8 cellular contexts compared by ENCODE assay signal in the genomic region with DNA sequence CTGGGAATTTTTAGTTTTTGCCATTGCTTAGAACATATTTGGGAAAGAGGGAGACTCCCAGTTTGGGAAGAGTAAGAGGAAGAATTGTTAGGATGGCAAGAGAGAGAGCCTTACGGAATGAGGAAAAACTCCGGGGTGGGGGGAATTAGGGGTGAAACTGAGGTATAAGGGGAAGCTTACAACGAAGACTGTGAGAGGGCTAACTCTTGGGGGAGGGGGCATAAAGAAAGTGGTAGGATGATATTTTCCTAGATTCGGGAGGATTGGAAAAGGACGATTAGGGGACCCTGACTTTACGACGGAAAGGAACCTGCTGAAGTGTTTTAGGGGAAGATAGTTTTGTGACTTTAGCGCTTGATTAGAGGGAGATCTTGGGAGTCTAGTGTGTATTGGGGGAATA. TPM values are rescaled to one million over a fixed set of nuclear protein-coding genes. Genes with fewer than 3 reads are reported as not detected.
DNase-seq lines count a peak whose midpoint lies in the region; ATAC-seq and TF ChIP-seq lines count a peak whose summit lies in the region.

No MANE protein-coding gene starts in this region.

- H3K27ac ChIP-seq in angular gyrus (ENCODE audit: low read depth, low read length) (peak overlapping the region; percentile 76), liver (ENCODE audit: low read depth in 1 of 2, low read length in 2 of 2) (peak overlapping the region; percentile 68 to 82), tibial nerve (peak overlapping the region; percentile 73 to 96 (median 94))

- H3K9me3 Mint-ChIP-seq in activated naive CD4-positive, alpha-beta T cell treated with anti-CD3 and anti-CD28 coated beads for 36 hours, result no peaks in the 10 kb centered on the region

- in situ Hi-C loops in GM13977 (cut with MboI; ENCODE audit: low pct_unique_long_range_greater_than_20kb, low sequenced_read_pairs, unreplicated experiment), result no loop called here

- peaks cover 0 to 7% (median 4%) of the 10 kb centered on the region in 4 donors for H3K4me1 ChIP-seq in liver (ENCODE audit: control insufficient read depth in 4 of 4, insufficient read depth in 4 of 4, low read length in 3 of 4)
- peaks cover 0 to 17% (median 0%) of the 10 kb centered on the region in 4 donors for H3K4me1 ChIP-seq in tibial nerve

- intact Hi-C loops in activated naive CD4-positive, alpha-beta T cell treated with anti-CD3 and anti-CD28 coated beads for 36 hours (cut with micrococcal nuclease), result no loop called here

- no peak for ATAC-seq in HG02759 (IDR thresholded peaks at IDR 0.05; ENCODE audit: unreplicated experiment)

- no peaks in the 10 kb centered on the region for H3K27me3 Mint-ChIP-seq in activated naive CD4-positive, alpha-beta T cell treated with anti-CD3 and anti-CD28 coated beads for 36 hours (ENCODE audit: low read depth)

- no peak for TF ChIP-seq POLR2A in tibial nerve (IDR thresholded peaks at IDR 0.05)

- TF ChIP-seq CTCF in liver (IDR thresholded peaks at IDR 0.05; ENCODE audit: low read depth, low read length, missing input control) (no peak), tibial nerve (IDR thresholded peaks at IDR 0.05) (no peak), GM13977 (IDR thresholded peaks at IDR 0.05; ENCODE audit: extremely low read depth, insufficient read depth, missing control alignments) (no peak)

- H3K36me3 Mint-ChIP-seq in activated naive CD4-positive, alpha-beta T cell treated with anti-CD3 and anti-CD28 coated beads for 36 hours (ENCODE audit: low read depth), result peaks cover 2% of the 10 kb centered on the region

- no peak for DNase-seq in activated naive CD4-positive, alpha-beta T cell treated with anti-CD3 and anti-CD28 coated beads for 36 hours
- no peak for DNase-seq in activated naive CD4-positive, alpha-beta T cell treated with Interleukin-2 at 50 U/mL for 16 hours
- no peak for DNase-seq in tibial nerve (ENCODE audit: low spot score in 2 of 2)
- DNase-seq in GM13977 (ENCODE audit: low spot score), result no peak
- DNase-seq in stimulated activated CD4-positive, alpha-beta T cell treated with anti-CD3 and anti-CD28 coated beads, Interleukin-1b, Interleukin-23, amount 100 ng/mL, for 48 hours, result no peak

- H3K4me3 ChIP-seq in liver (ENCODE audit: low read depth in 1 of 3, low read length in 3 of 3) (peak overlapping the region; percentile 73), tibial nerve (peak overlapping the region; percentile 44 to 76 (median 58))

- H3K9ac ChIP-seq in liver (ENCODE audit: low read depth in 1 of 2, low read length in 2 of 2), result peak overlapping the region; percentile 61 to 89

- peaks cover 10% of the 10 kb centered on the region for H3K4me1 Mint-ChIP-seq in activated naive CD4-positive, alpha-beta T cell treated with anti-CD3 and anti-CD28 coated beads for 36 hours (ENCODE audit: low read depth)

- 2% methylated on average over 8 of the region's 8 CpGs for WGBS in liver
- 0 to 39% methylated on average over 8 of the region's 8 CpGs for WGBS in tibial nerve, 2 donors

- TF ChIP-seq RAD21 in liver (IDR thresholded peaks at IDR 0.05), result no peak

- TF ChIP-seq EP300 in tibial nerve (IDR thresholded peaks at IDR 0.05), result no peak

- H3K27me3 ChIP-seq in liver (ENCODE audit: control insufficient read depth in 4 of 4, insufficient read depth in 4 of 4, low read length in 3 of 4) (no peaks in the 10 kb centered on the region), tibial nerve (peaks cover 0 to 5% of the 10 kb centered on the region in 2 donors)

- CTCF ChIA-PET in activated naive CD4-positive, alpha-beta T cell treated with anti-CD3 and anti-CD28 coated beads for 36 hours (lab: Charles Lee), result no interaction called here

- peak overlapping the region; percentile 95 for H3K27ac Mint-ChIP-seq in activated naive CD4-positive, alpha-beta T cell treated with anti-CD3 and anti-CD28 coated beads for 36 hours

- peak overlapping the region; percentile 82 for H3K4me3 Mint-ChIP-seq in activated naive CD4-positive, alpha-beta T cell treated with anti-CD3 and anti-CD28 coated beads for 36 hours

- H3K36me3 ChIP-seq in liver (ENCODE audit: control insufficient read depth in 4 of 4, insufficient read depth in 3 of 4, low read depth in 1 of 4, low read length in 3 of 4) (no peaks in the 10 kb centered on the region), tibial nerve (no peaks in the 10 kb centered on the region)

- no peaks in the 10 kb centered on the region for H3K9me3 ChIP-seq in liver (ENCODE audit: control insufficient read depth in 4 of 4, low read length in 3 of 4)
- no peaks in the 10 kb centered on the region for H3K9me3 ChIP-seq in tibial nerve

TF ChIP-seq in liver, 16 proteins besides CTCF, POLR2A, EP300 and RAD21:
- TF ChIP-seq, protein P1, sequence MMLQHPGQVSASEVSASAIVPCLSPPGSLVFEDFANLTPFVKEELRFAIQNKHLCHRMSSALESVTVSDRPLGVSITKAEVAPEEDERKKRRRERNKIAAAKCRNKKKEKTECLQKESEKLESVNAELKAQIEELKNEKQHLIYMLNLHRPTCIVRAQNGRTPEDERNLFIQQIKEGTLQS (IDR thresholded peaks at IDR 0.05), result no peak
- TF ChIP-seq HNF4G (IDR thresholded peaks at IDR 0.05) (no peak), RXRA (IDR thresholded peaks at IDR 0.05) (no peak), TAF1 (conservative IDR thresholded peaks at IDR 0.05) (no peak), FOXA1 (IDR thresholded peaks at IDR 0.05) (no peak), EGR1 (IDR thresholded peaks at IDR 0.05; ENCODE audit: low read depth in 2 of 2) (no peak)
- TF ChIP-seq, protein P2, sequence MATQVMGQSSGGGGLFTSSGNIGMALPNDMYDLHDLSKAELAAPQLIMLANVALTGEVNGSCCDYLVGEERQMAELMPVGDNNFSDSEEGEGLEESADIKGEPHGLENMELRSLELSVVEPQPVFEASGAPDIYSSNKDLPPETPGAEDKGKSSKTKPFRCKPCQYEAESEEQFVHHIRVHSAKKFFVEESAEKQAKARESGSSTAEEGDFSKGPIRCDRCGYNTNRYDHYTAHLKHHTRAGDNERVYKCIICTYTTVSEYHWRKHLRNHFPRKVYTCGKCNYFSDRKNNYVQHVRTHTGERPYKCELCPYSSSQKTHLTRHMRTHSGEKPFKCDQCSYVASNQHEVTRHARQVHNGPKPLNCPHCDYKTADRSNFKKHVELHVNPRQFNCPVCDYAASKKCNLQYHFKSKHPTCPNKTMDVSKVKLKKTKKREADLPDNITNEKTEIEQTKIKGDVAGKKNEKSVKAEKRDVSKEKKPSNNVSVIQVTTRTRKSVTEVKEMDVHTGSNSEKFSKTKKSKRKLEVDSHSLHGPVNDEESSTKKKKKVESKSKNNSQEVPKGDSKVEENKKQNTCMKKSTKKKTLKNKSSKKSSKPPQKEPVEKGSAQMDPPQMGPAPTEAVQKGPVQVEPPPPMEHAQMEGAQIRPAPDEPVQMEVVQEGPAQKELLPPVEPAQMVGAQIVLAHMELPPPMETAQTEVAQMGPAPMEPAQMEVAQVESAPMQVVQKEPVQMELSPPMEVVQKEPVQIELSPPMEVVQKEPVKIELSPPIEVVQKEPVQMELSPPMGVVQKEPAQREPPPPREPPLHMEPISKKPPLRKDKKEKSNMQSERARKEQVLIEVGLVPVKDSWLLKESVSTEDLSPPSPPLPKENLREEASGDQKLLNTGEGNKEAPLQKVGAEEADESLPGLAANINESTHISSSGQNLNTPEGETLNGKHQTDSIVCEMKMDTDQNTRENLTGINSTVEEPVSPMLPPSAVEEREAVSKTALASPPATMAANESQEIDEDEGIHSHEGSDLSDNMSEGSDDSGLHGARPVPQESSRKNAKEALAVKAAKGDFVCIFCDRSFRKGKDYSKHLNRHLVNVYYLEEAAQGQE (IDR thresholded peaks at IDR 0.05), result no peak

RNA-seq across cellular contexts. Expression of a gene that starts 0.6 kb away (rescaled TPM):
- total RNA-seq in activated naive CD4-positive, alpha-beta T cell treated with anti-CD3 and anti-CD28 coated beads for 36 hours, result 10 to 100 TPM; 49.1 to 51.9 TPM
- total RNA-seq in liver (10 to 100 TPM in 1 of 2 donors, 1 to 10 TPM in 1; 8.0 to 17.5 TPM), tibial nerve (10 to 100 TPM; 10.2 to 16.6 (median 14.0) TPM)
- 1 to 10 TPM; 2.8 to 3.8 TPM for polyA plus RNA-seq in liver
